ENCODE assay signal across 16 cellular contexts in the genomic region with DNA sequence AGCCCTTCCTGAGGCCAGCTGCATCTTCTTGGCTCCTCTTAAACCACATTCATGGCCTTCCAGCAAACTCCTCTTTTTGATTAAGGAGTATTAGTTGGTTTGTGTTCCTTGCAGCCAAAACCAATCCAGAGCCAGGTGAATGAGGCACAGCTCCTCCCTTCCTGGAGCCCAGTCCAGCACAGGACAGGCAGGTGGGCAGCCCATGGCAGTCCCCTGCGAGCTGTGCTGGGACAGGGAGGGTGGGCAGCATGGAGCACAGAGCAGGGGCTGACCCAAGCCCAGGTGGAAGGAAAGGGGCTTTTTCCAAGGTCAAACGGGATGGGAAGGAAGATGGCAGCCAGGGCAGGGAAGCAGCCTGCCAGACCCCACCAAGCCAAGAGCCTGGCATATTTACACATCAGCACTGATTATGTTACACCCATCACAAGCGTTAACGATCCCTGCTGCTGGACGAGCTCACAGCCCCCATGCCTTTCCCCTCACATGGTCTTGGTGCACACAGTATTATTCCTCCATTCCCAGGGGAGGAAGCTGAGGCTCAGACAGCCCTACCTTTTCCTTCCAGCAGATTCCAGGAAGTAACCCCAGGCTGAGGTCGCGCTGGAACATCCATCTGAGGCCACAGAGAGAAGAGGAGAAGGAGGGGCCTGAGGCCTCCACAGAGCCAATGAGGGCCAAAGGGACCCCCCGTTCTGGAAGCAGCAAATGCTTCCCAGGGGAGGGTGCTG.
DNase-seq lines count a peak whose midpoint lies in the region; TF ChIP-seq lines count a peak whose summit lies in the region.
"Had no signal": no experiment of that assay in that cellular context is flagged by ENCODE, and none has a peak within 500 bp of the region (broad histone marks: within the 10 kb centered on the region; RNA-seq: fewer than 3 reads in every experiment).

No MANE protein-coding gene starts in this region.

- no peaks in the 10 kb centered on the region for H3K36me3 ChIP-seq in stomach
- no peaks in the 10 kb centered on the region for H3K36me3 ChIP-seq in smooth muscle cell (ENCODE audit: low read depth)
- H3K36me3 ChIP-seq: Peyer's patch had no signal

- no peak overlapping the region for H3K4me2 ChIP-seq in smooth muscle cell

- DNase-seq in NCI-H69 (lab: John Stamatoyannopoulos, UW), result peak; percentile 69
- peak; percentile 32 for DNase-seq in ecto neural progenitor cell (ENCODE audit: low spot score)
- peak; percentile 50 for DNase-seq in islet precursor cell
- DNase-seq in stomach, result no peak
- DNase-seq in RWPE1 (ENCODE audit: low spot score), result no peak
- no peak for DNase-seq in smooth muscle cell (lab: John Stamatoyannopoulos, UW; ENCODE audit: unreplicated experiment)
- no peak for DNase-seq in GM19240 (ENCODE audit: insufficient read length, low spot score)
- DNase-seq: activated CD4-positive, alpha-beta T cell treated with anti-CD3 and anti-CD28 coated beads, Interleukin-2, amount 10 ng/mL, durations not matched to agents 7 days and 5 days; effector memory CD8-positive, alpha-beta T cell; GDM1; left colon; MG63; NCI-H2029; NCI-H526 treated with DMSO at 0.1 percent for 48 hours; Peyer's patch; stimulated activated CD4-positive, alpha-beta T cell treated with anti-CD3 and anti-CD28 coated beads, Interleukin-4, amount 100 ng/mL, for 24 hours had no signal

- no peak for TF ChIP-seq POLR2A in stomach (IDR thresholded peaks at IDR 0.05)

- no peaks in the 10 kb centered on the region for H3K79me2 ChIP-seq in smooth muscle cell (ENCODE audit: low read depth)

- intact Hi-C loops in stomach (cut with DNase I; ENCODE audit: low total_unique reads), result no loop called here

- H3K9ac ChIP-seq in smooth muscle cell (ENCODE audit: low read depth), result no peak overlapping the region

- H3K4me3 ChIP-seq in stomach, result no peak overlapping the region
- no peak overlapping the region for H3K4me3 ChIP-seq in smooth muscle cell
- H3K4me3 ChIP-seq: MG63, Peyer's patch had no signal

- CTCF ChIA-PET in RWPE1 (lab: Yijun Ruan, JAX), result no interaction called here

- no peak overlapping the region for H2AFZ ChIP-seq in smooth muscle cell (ENCODE audit: low read depth)

- POLR2A ChIA-PET in RWPE1 (lab: Yijun Ruan, JAX; ENCODE audit: low non-redundant PET), result no interaction called here

- no peak for TF ChIP-seq EP300 in stomach (IDR thresholded peaks at IDR 0.05)

- H3F3A ChIP-seq in smooth muscle cell (ENCODE audit: low read depth), result peaks cover 10% of the 10 kb centered on the region

- H3K9me3 ChIP-seq in stomach (no peaks in the 10 kb centered on the region), smooth muscle cell (replicated peaks; ENCODE audit: low read depth) (no peaks in the 10 kb centered on the region)
- H3K9me3 ChIP-seq: MG63, Peyer's patch had no signal

- peak overlapping the region in 3 of 5 donors; percentile 14 to 41 (median 24) for H3K27ac ChIP-seq in stomach
- no peak overlapping the region for H3K27ac ChIP-seq in RWPE1
- no peak overlapping the region for H3K27ac ChIP-seq in smooth muscle cell (ENCODE audit: low read depth)
- H3K27ac ChIP-seq: Peyer's patch had no signal

- WGBS in stomach, 5 donors, result 60 to 68% (median 66%) methylated on average over 8 of the region's 8 CpGs
- WGBS in smooth muscle cell (ENCODE audit: low lambda C conversion rate), result 87% methylated on average over 8 of the region's 8 CpGs

- H4K20me1 ChIP-seq in smooth muscle cell (ENCODE audit: low read depth), result no peaks in the 10 kb centered on the region

- TF ChIP-seq CTCF in stomach (IDR thresholded peaks at IDR 0.05), result no peak
- TF ChIP-seq CTCF in RWPE1 (conservative IDR thresholded peaks at IDR 0.05; ENCODE audit: low read depth), result no peak
- no peak for TF ChIP-seq CTCF in smooth muscle cell (IDR thresholded peaks at IDR 0.05; ENCODE audit: borderline replicate concordance, insufficient read depth, poor library complexity, severe bottlenecking)

- H3K4me1 ChIP-seq in stomach (peaks cover 2 to 28% (median 14%) of the 10 kb centered on the region in 4 donors), smooth muscle cell (ENCODE audit: low read depth) (peaks cover 7% of the 10 kb centered on the region)
- H3K4me1 ChIP-seq: Peyer's patch had no signal

- H3K27me3 ChIP-seq in stomach (no peaks in the 10 kb centered on the region), smooth muscle cell (ENCODE audit: low read depth) (peaks cover 3% of the 10 kb centered on the region)
- H3K27me3 ChIP-seq: MG63, Peyer's patch had no signal

Comparison
In these comparisons a context has a peak if more than half of its experiments do, and no peak if none do; other contexts are left out.
1. DNase-seq: peak in NCI-H69 (single experiment), ecto neural progenitor cell (single experiment) and islet precursor cell (single experiment); none in stomach (single experiment), RWPE1 (single experiment), smooth muscle cell (single experiment) and GM19240 (single experiment).
2. H3K27ac ChIP-seq: peak in stomach (3 of 5); none in RWPE1 (single experiment) and smooth muscle cell (single experiment).